In genomic region chr5:14181299-14181968, GRCh38 we compare ENCODE assay signal across 1 cellular context.
TF ChIP-seq lines count a peak whose summit lies in the region.

No MANE protein-coding gene starts in this region.

TF ChIP-seq in SK-N-SH, 30 proteins besides CTCF, POLR2A, EP300 and RAD21 (continued from another document):
- TF ChIP-seq IRF3 (IDR thresholded peaks at IDR 0.05; ENCODE audit: low read depth, low read length) (no peak), NFIC (IDR thresholded peaks at IDR 0.05; ENCODE audit: borderline replicate concordance) (no peak), USF2 (IDR thresholded peaks at IDR 0.05; ENCODE audit: borderline replicate concordance, low read depth, low read length) (no peak), SMC3 (IDR thresholded peaks at IDR 0.05; ENCODE audit: low read depth, low read length) (no peak), RFX5 (IDR thresholded peaks at IDR 0.05; ENCODE audit: low read length) (peak; percentile 55; the same call in 1 of the 2 replicates), FOXM1 (IDR thresholded peaks at IDR 0.05; ENCODE audit: low read depth) (no peak), NRF1 (IDR thresholded peaks at IDR 0.05; ENCODE audit: low read depth, low read length) (no peak), ZBTB33 (IDR thresholded peaks at IDR 0.05; ENCODE audit: borderline replicate concordance, low read depth) (no peak), REST (IDR thresholded peaks at IDR 0.05; ENCODE audit: low read depth, low read length) (no peak), TCF12 (IDR thresholded peaks at IDR 0.05) (no peak), ELF1 (IDR thresholded peaks at IDR 0.05) (no peak), SIN3A (IDR thresholded peaks at IDR 0.05; ENCODE audit: borderline replicate concordance, low read depth, low read length) (no peak), MXI1 (IDR thresholded peaks at IDR 0.05; ENCODE audit: low read depth, low read length) (peak; percentile 21; the same call in 1 of the 2 replicates), PBX3 (IDR thresholded peaks at IDR 0.05) (no peak), MEF2A (IDR thresholded peaks at IDR 0.05; ENCODE audit: borderline replicate concordance, low read depth) (no peak), EZH2phosphoT487 (IDR thresholded peaks at IDR 0.05; ENCODE audit: borderline replicate concordance, low read depth) (no peak), MAX (IDR thresholded peaks at IDR 0.05; ENCODE audit: low read depth) (no peak), RXRA (IDR thresholded peaks at IDR 0.05; ENCODE audit: borderline replicate concordance, low read depth) (no peak), FOSL2 (IDR thresholded peaks at IDR 0.05; ENCODE audit: borderline replicate concordance, low read depth) (no peak), TAF1 (IDR thresholded peaks at IDR 0.05; ENCODE audit: borderline replicate concordance, low read depth, low read length) (no peak), CHD2 (IDR thresholded peaks at IDR 0.05; ENCODE audit: low read length, partially characterized antibody) (peak; percentile 25), FOXJ3 (CRISPR knock-in tag; IDR thresholded peaks at IDR 0.05) (peak; percentile 81; the same call in 1 of the 2 replicates), TEAD4 (IDR thresholded peaks at IDR 0.05; ENCODE audit: borderline replicate concordance, insufficient read depth) (no peak), RCOR1 (IDR thresholded peaks at IDR 0.05; ENCODE audit: low read length) (peak; percentile 48; the same call in 1 of the 2 replicates)
